In genomic region chr1:154546264-154547043, GRCh38 we compare ENCODE assay signal across 1 cellular context.
TF ChIP-seq lines count a peak whose summit lies in the region.

No MANE protein-coding gene starts in this region.

TF ChIP-seq in GM12878, 131 proteins besides CTCF, POLR2A, EP300 and RAD21:
- 0 out of 2 replicates have a peak, but pooled peaks have one; percentile 29 for TF ChIP-seq FOXM1 (IDR thresholded peaks at IDR 0.05; ENCODE audit: low read depth, low read length)
- no peak for TF ChIP-seq CREB1 (IDR thresholded peaks at IDR 0.05; ENCODE audit: low read depth)
- TF ChIP-seq SMC3 (IDR thresholded peaks at IDR 0.05; ENCODE audit: borderline replicate concordance, low read length) = peak; percentile 95
- TF ChIP-seq BHLHE40 (IDR thresholded peaks at IDR 0.05; ENCODE audit: borderline replicate concordance in 1 of 2, low read depth in 2 of 2, low read length in 1 of 2) = no peak
- TF ChIP-seq NBN (IDR thresholded peaks at IDR 0.05) = no peak
- TF ChIP-seq IKZF1 (conservative IDR thresholded peaks at IDR 0.05) = 0 out of 2 replicates have a peak, but pooled peaks have one; percentile 23
- no peak for TF ChIP-seq SP1 (IDR thresholded peaks at IDR 0.05; ENCODE audit: low read depth, low read length)
- TF ChIP-seq POU2F2 (IDR thresholded peaks at IDR 0.05; ENCODE audit: borderline replicate concordance, low read depth, low read length) = 0 out of 3 replicates have a peak, but pooled peaks have one; percentile 24
- TF ChIP-seq YY1 (IDR thresholded peaks at IDR 0.05; ENCODE audit: low read depth, low read length) = peak; percentile 59; the same call in 1 of the 2 replicates
